In genomic region chr17:79035686-79036085, GRCh38 we compare ENCODE assay signal across 15 cellular contexts.
"Had no signal": no experiment of that assay in that cellular context is flagged by ENCODE, and none has a peak within 500 bp of the region (broad histone marks: within the 10 kb centered on the region; RNA-seq: fewer than 3 reads in every experiment).

No MANE protein-coding gene starts in this region.

- H3K27ac ChIP-seq: neural progenitor cell, parathyroid adenoma had no signal

- H3K27ac Mint-ChIP-seq: mesothelial cell of epicardium; neural progenitor cell; stimulated activated effector memory CD8-positive, alpha-beta T cell treated with anti-CD3 and anti-CD28 coated beads, Interleukin-12 subunit alpha, Interleukin-12 subunit beta, amount 100 ng/mL, for 72 hours had no signal

- H3K4me3 Mint-ChIP-seq: activated T-cell treated with anti-CD3 and anti-CD28 coated beads, Interleukin-2, amount 50 U/mL, for 4 hours; mesothelial cell of epicardium; neural progenitor cell; stimulated activated effector memory CD8-positive, alpha-beta T cell treated with anti-CD3 and anti-CD28 coated beads, Interleukin-12 subunit alpha, Interleukin-12 subunit beta, amount 100 ng/mL, for 72 hours had no signal

- H3K4me2 ChIP-seq: neural progenitor cell had no signal

- H3K79me2 ChIP-seq: parathyroid adenoma had no signal

- DNase-seq: activated CD4-positive, alpha-beta T cell treated with anti-CD3 and anti-CD28 coated beads, Interleukin-2, amount 50 U/mL, for 4 hours; activated effector memory CD4-positive, alpha-beta T cell treated with Interleukin-2 at 50 U/mL for 16 hours; activated naive CD4-positive, alpha-beta T cell treated with anti-CD3 and anti-CD28 coated beads, Interleukin-2, amount 50 U/mL, for 16 hours; activated T-cell treated with anti-CD3 and anti-CD28 coated beads, Interleukin-2, amount 50 U/mL, for 4 hours; central memory CD4-positive, alpha-beta T cell; cortex of kidney; effector CD8-positive, alpha-beta T cell; head of caudate nucleus; stimulated activated CD4-positive, alpha-beta T cell treated with anti-CD3 and anti-CD28 coated beads, Interleukin-12 subunit alpha, Interleukin-12 subunit beta, amount 100 ng/mL, for 4 hours; SW 1271 had no signal

- H3K4me3 ChIP-seq: neural progenitor cell, tibial artery had no signal

- H3K4me1 ChIP-seq: parathyroid adenoma had no signal

- H3K27me3 ChIP-seq: tibial artery had no signal

- ATAC-seq: activated T-cell treated with anti-CD3 and anti-CD28 coated beads, Interleukin-2, amount 50 U/mL, for 4 hours; stimulated activated effector memory CD8-positive, alpha-beta T cell treated with anti-CD3 and anti-CD28 coated beads, Interleukin-12 subunit alpha, Interleukin-12 subunit beta, amount 100 ng/mL, for 72 hours had no signal

- H3K36me3 Mint-ChIP-seq: mesothelial cell of epicardium; neural progenitor cell; stimulated activated effector memory CD8-positive, alpha-beta T cell treated with anti-CD3 and anti-CD28 coated beads, Interleukin-12 subunit alpha, Interleukin-12 subunit beta, amount 100 ng/mL, for 72 hours had no signal

- H3K9me3 ChIP-seq: tibial artery had no signal

- H3K36me3 ChIP-seq: neural progenitor cell had no signal

- H3K9me3 Mint-ChIP-seq: activated T-cell treated with anti-CD3 and anti-CD28 coated beads, Interleukin-2, amount 50 U/mL, for 4 hours; mesothelial cell of epicardium; neural progenitor cell; stimulated activated effector memory CD8-positive, alpha-beta T cell treated with anti-CD3 and anti-CD28 coated beads, Interleukin-12 subunit alpha, Interleukin-12 subunit beta, amount 100 ng/mL, for 72 hours had no signal

- H2AFZ ChIP-seq: neural progenitor cell, parathyroid adenoma had no signal

- H3K4me1 Mint-ChIP-seq: mesothelial cell of epicardium; neural progenitor cell; stimulated activated effector memory CD8-positive, alpha-beta T cell treated with anti-CD3 and anti-CD28 coated beads, Interleukin-12 subunit alpha, Interleukin-12 subunit beta, amount 100 ng/mL, for 72 hours had no signal
